ENCODE assay signal across 1 cellular context in the genomic region with DNA sequence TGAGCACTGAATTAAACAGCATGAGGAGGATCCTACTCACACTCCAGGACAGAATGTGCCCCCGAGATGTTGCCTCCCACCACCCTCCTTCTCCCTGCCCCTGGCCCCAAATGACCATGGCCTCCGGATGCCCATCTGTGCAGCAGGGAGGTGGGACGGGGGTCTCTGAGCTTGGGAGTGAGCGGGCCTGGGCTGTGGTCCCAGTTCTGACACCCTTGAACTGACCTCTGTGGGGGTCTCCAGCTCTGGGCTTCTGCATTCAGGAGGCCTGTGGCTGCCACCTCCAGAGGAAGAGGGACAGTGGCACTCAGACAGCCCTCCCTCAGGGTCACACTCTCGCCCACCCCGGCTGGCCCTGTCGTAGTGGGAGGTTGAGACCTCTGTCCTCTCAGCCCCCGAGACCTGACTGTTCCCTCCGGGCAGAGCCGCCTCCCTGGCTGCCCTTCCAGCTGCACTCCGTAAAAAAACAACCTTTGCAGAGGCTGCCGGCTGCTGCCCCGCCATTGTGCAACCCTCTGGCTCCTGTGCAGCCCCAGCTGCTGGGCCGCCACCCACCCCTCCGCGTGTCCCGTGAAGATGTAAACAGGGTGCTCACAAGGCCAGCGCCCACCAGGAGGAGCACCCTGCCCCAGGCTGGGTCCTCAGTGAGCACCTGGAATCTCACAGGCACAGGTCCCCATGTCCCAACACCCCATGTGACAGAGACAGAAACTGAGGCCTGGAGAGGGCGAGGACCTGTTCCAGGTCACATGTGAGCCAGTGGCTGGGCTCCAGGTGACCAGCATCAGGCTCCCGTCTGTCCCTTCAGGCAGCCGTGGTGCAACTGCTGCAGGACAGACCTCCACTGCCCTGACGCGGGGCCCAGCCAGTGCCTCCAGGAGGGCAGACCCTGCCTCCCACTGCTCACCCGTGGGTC.
TF ChIP-seq lines count a peak whose summit lies in the region.

No MANE protein-coding gene starts in this region.

TF ChIP-seq in GM23338, 12 proteins besides CTCF, POLR2A, EP300 and RAD21 (continued from another document):
- TF ChIP-seq, protein P1, sequence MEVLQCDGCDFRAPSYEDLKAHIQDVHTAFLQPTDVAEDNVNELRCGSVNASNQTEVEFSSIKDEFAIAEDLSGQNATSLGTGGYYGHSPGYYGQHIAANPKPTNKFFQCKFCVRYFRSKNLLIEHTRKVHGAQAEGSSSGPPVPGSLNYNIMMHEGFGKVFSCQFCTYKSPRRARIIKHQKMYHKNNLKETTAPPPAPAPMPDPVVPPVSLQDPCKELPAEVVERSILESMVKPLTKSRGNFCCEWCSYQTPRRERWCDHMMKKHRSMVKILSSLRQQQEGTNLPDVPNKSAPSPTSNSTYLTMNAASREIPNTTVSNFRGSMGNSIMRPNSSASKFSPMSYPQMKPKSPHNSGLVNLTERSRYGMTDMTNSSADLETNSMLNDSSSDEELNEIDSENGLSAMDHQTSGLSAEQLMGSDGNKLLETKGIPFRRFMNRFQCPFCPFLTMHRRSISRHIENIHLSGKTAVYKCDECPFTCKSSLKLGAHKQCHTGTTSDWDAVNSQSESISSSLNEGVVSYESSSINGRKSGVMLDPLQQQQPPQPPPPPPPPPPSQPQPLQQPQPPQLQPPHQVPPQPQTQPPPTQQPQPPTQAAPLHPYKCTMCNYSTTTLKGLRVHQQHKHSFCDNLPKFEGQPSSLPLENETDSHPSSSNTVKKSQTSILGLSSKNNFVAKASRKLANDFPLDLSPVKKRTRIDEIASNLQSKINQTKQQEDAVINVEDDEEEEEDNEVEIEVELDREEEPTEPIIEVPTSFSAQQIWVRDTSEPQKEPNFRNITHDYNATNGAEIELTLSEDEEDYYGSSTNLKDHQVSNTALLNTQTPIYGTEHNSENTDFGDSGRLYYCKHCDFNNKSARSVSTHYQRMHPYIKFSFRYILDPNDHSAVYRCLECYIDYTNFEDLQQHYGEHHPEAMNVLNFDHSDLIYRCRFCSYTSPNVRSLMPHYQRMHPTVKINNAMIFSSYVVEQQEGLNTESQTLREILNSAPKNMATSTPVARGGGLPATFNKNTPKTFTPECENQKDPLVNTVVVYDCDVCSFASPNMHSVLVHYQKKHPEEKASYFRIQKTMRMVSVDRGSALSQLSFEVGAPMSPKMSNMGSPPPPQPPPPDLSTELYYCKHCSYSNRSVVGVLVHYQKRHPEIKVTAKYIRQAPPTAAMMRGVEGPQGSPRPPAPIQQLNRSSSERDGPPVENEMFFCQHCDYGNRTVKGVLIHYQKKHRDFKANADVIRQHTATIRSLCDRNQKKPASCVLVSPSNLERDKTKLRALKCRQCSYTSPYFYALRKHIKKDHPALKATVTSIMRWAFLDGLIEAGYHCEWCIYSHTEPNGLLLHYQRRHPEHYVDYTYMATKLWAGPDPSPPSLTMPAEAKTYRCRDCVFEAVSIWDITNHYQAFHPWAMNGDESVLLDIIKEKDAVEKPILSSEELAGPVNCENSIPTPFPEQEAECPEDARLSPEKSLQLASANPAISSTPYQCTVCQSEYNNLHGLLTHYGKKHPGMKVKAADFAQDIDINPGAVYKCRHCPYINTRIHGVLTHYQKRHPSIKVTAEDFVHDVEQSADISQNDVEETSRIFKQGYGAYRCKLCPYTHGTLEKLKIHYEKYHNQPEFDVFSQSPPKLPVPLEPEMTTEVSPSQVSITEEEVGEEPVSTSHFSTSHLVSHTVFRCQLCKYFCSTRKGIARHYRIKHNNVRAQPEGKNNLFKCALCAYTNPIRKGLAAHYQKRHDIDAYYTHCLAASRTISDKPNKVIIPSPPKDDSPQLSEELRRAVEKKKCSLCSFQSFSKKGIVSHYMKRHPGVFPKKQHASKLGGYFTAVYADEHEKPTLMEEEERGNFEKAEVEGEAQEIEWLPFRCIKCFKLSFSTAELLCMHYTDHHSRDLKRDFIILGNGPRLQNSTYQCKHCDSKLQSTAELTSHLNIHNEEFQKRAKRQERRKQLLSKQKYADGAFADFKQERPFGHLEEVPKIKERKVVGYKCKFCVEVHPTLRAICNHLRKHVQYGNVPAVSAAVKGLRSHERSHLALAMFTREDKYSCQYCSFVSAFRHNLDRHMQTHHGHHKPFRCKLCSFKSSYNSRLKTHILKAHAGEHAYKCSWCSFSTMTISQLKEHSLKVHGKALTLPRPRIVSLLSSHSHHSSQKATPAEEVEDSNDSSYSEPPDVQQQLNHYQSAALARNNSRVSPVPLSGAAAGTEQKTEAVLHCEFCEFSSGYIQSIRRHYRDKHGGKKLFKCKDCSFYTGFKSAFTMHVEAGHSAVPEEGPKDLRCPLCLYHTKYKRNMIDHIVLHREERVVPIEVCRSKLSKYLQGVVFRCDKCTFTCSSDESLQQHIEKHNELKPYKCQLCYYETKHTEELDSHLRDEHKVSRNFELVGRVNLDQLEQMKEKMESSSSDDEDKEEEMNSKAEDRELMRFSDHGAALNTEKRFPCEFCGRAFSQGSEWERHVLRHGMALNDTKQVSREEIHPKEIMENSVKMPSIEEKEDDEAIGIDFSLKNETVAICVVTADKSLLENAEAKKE (CRISPR knock-in tag; IDR thresholded peaks at IDR 0.05): no peak
- no peak for TF ChIP-seq JUNB (IDR thresholded peaks at IDR 0.05; ENCODE audit: unreplicated experiment)
- no peak for TF ChIP-seq NANOG (IDR thresholded peaks at IDR 0.05; ENCODE audit: borderline replicate concordance)
